In genomic region chr4:127580891-127581290, GRCh38 we compare ENCODE assay signal across 22 cellular contexts.
"Had no signal": no experiment of that assay in that cellular context is flagged by ENCODE, and none has a peak within 500 bp of the region (broad histone marks: within the 10 kb centered on the region; RNA-seq: fewer than 3 reads in every experiment).

No MANE protein-coding gene starts in this region.

- H3K79me2 ChIP-seq: parathyroid adenoma had no signal

- H3K27me3 ChIP-seq: colonic mucosa, esophagus squamous epithelium, neutrophil, sigmoid colon, stomach, thyroid gland, upper lobe of left lung had no signal

- H3K9me3 ChIP-seq: colonic mucosa, esophagus squamous epithelium, neutrophil, sigmoid colon, stomach, thyroid gland, upper lobe of left lung had no signal

- DNase-seq: colonic mucosa; effector CD8-positive, alpha-beta T cell; endodermal cell; esophagus squamous epithelium; head of caudate nucleus; kidney; natural killer cell; sigmoid colon; stimulated activated CD4-positive, alpha-beta T cell treated with anti-CD3 and anti-CD28 coated beads, Interleukin-2, amount 100 ng/mL, for 24 hours; stimulated activated CD4-positive, alpha-beta T cell treated with anti-CD3 and anti-CD28 coated beads, Interleukin-4, amount 100 ng/mL, for 24 hours; stimulated activated naive CD4-positive, alpha-beta T cell treated with Interleukin-2 at 50 U/mL for 16 hours; stomach; thyroid gland; upper lobe of left lung had no signal

- H2AFZ ChIP-seq: parathyroid adenoma had no signal

- H3K4me3 ChIP-seq: colonic mucosa, esophagus squamous epithelium, lung, sigmoid colon, stomach, thyroid gland, upper lobe of left lung had no signal

- H3K27ac ChIP-seq: colonic mucosa, epithelial cell of prostate, esophagus squamous epithelium, neutrophil, parathyroid adenoma, sigmoid colon, stomach, thyroid gland, upper lobe of left lung had no signal

- H3K9ac ChIP-seq: parathyroid adenoma had no signal

- ATAC-seq: left lobe of liver; natural killer cell; stimulated activated effector memory CD8-positive, alpha-beta T cell treated with anti-CD3 and anti-CD28 coated beads, Interleukin-12 subunit alpha, Interleukin-12 subunit beta, amount 100 ng/mL, for 72 hours had no signal

- FAIRE-seq: frontal cortex, kidney, urothelium cell line had no signal

- H3K4me1 ChIP-seq: colonic mucosa, esophagus squamous epithelium, parathyroid adenoma, sigmoid colon, stomach, thyroid gland, upper lobe of left lung had no signal

- H3K36me3 ChIP-seq: colonic mucosa, esophagus squamous epithelium, neutrophil, sigmoid colon, stomach, thyroid gland, upper lobe of left lung had no signal
